Comparison of ENCODE assay signal across 24 cellular contexts in the genomic region with DNA sequence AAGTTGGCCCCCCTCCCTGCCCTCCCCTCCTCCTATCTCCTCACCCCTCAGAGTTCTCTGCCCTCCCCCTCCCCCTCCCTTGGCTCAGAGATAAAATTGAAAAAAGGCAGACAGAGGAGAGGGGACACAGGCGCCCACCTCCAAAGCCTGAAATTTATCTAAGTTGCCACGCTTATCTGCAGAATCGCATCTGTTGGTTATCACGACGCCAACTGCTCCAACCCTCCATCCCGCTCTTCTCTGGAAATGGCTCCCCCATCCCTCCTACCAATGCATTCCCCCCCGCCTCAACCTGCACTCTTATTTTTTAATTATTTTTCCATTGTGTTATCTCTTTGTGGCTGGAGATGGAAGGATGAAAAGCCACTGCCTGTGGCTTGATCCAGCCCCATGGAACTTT.
"Had no signal": no experiment of that assay in that cellular context is flagged by ENCODE, and none has a peak within 500 bp of the region (broad histone marks: within the 10 kb centered on the region; RNA-seq: fewer than 3 reads in every experiment).

No MANE protein-coding gene starts in this region.

- H3K27ac Mint-ChIP-seq: dendritic cell treated with granulocyte-macrophage colony-stimulating factor and Interleukin-4, amounts not matched to agents 40 ng/mL and 50 ng/mL, for 4 days; effector memory CD8-positive, alpha-beta T cell; endodermal cell; mesothelial cell of epicardium; naive B cell had no signal

- H3K4me3 Mint-ChIP-seq: dendritic cell treated with granulocyte-macrophage colony-stimulating factor and Interleukin-4, amounts not matched to agents 40 ng/mL and 50 ng/mL, for 4 days; effector memory CD8-positive, alpha-beta T cell; endodermal cell; mesothelial cell of epicardium; naive B cell had no signal

- H3K36me3 ChIP-seq: colonic mucosa, esophagus squamous epithelium, gastrocnemius medialis, heart right ventricle, left lung, lower lobe of right lung had no signal

- H3K9me3 ChIP-seq: colonic mucosa, esophagus squamous epithelium, gastrocnemius medialis, heart right ventricle, left lung, lower lobe of right lung, mucosa of descending colon had no signal

- H3K27ac ChIP-seq: colonic mucosa, epithelial cell of prostate, esophagus squamous epithelium, gastrocnemius medialis, heart right ventricle, left lung, lower lobe of right lung had no signal

- H3K36me3 Mint-ChIP-seq: mesothelial cell of epicardium, naive B cell had no signal

- H3K9me3 Mint-ChIP-seq: dendritic cell treated with granulocyte-macrophage colony-stimulating factor and Interleukin-4, amounts not matched to agents 40 ng/mL and 50 ng/mL, for 4 days; effector memory CD8-positive, alpha-beta T cell; endodermal cell; mesothelial cell of epicardium had no signal

- H3K4me1 Mint-ChIP-seq: endodermal cell, mesothelial cell of epicardium, naive B cell had no signal

- ATAC-seq: effector memory CD8-positive, alpha-beta T cell; esophagus mucosa; gastrocnemius medialis; heart right ventricle; left cardiac atrium; left lung; left ventricle myocardium superior; lower lobe of right lung; mucosa of descending colon had no signal

- H3K4me3 ChIP-seq: colonic mucosa, esophagus squamous epithelium, gastrocnemius medialis, heart right ventricle, left lung, lower lobe of right lung, mucosa of descending colon had no signal

- H3K4me1 ChIP-seq: colonic mucosa, esophagus squamous epithelium, gastrocnemius medialis, heart right ventricle, left lung, lower lobe of right lung had no signal

- DNase-seq: colonic mucosa; cortex of kidney; effector CD8-positive, alpha-beta T cell; effector memory CD8-positive, alpha-beta T cell; endodermal cell; erythroblast; esophagus squamous epithelium; foreskin melanocyte; gastrocnemius medialis; glutamatergic neuron; head of caudate nucleus; heart right ventricle; hippocampal formation; left cardiac atrium; left lung; left ventricle myocardium superior; lower lobe of right lung; mesenchymal stem cell; mucosa of descending colon; naive B cell had no signal
